ENCODE assay signal across 1 cellular context in genomic region chr2:64526034-64526433, GRCh38.
TF ChIP-seq lines count a peak whose summit lies in the region.

No MANE protein-coding gene starts in this region.

TF ChIP-seq in HepG2, 621 proteins besides CTCF, POLR2A, EP300 and RAD21:
- TF ChIP-seq AGO2 (optimal IDR thresholded peaks at IDR 0.05; ENCODE audit: low read depth, low read length) (no peak), ZNF337 (CRISPR knock-in tag; IDR thresholded peaks at IDR 0.05; ENCODE audit: borderline replicate concordance, low read depth) (no peak), PLSCR1 (CRISPR knock-in tag; IDR thresholded peaks at IDR 0.05; ENCODE audit: borderline replicate concordance) (no peak), ZBTB7A (CRISPR knock-in tag; IDR thresholded peaks at IDR 0.05) (no peak), ZNF703 (CRISPR knock-in tag; IDR thresholded peaks at IDR 0.05; ENCODE audit: borderline replicate concordance) (no peak), ZNF224 (CRISPR knock-in tag; IDR thresholded peaks at IDR 0.05) (no peak), PPARG (CRISPR knock-in tag; conservative IDR thresholded peaks at IDR 0.05) (no peak), GATAD1 (CRISPR knock-in tag; IDR thresholded peaks at IDR 0.05) (no peak)
